2 cellular contexts compared by ENCODE assay signal in the genomic region with DNA sequence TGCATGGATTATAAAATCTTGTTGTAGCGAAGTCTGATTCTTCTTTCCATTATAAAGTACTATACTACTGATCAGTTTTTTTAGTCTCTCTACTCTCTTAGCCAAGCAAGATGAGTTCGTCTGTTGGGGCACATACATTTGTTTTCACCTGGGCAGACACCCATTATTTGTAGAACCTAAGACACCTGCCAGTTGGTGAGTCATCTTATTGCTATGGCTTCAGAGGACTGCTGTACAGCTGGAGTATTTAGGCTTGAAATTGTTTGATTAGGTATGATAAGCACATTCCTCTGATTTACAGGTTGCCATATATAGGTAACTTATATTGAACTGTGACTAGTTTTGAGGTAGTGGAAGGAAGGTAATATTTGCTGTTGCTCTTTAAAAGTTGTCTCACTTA.
TF ChIP-seq lines count a peak whose summit lies in the region.

No MANE protein-coding gene starts in this region.

TF ChIP-seq in SK-N-SH, 30 proteins besides CTCF, POLR2A, EP300 and RAD21 (continued from another document):
- TF ChIP-seq, protein P1, sequence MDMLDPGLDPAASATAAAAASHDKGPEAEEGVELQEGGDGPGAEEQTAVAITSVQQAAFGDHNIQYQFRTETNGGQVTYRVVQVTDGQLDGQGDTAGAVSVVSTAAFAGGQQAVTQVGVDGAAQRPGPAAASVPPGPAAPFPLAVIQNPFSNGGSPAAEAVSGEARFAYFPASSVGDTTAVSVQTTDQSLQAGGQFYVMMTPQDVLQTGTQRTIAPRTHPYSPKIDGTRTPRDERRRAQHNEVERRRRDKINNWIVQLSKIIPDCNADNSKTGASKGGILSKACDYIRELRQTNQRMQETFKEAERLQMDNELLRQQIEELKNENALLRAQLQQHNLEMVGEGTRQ (IDR thresholded peaks at IDR 0.05; ENCODE audit: borderline replicate concordance, low read depth, low read length), result no peak

TF ChIP-seq in SK-N-SH treated with all-trans-retinoic acid at 6 μM for 48 hours, 23 proteins besides CTCF, POLR2A, EP300 and RAD21 (continued from another document):
- TF ChIP-seq, protein P2, sequence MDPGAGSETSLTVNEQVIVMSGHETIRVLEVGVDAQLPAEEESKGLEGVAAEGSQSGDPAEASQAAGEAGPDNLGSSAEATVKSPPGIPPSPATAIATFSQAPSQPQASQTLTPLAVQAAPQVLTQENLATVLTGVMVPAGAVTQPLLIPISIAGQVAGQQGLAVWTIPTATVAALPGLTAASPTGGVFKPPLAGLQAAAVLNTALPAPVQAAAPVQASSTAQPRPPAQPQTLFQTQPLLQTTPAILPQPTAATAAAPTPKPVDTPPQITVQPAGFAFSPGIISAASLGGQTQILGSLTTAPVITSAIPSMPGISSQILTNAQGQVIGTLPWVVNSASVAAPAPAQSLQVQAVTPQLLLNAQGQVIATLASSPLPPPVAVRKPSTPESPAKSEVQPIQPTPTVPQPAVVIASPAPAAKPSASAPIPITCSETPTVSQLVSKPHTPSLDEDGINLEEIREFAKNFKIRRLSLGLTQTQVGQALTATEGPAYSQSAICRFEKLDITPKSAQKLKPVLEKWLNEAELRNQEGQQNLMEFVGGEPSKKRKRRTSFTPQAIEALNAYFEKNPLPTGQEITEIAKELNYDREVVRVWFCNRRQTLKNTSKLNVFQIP (CRISPR knock-in tag; IDR thresholded peaks at IDR 0.05; ENCODE audit: borderline replicate concordance, low read depth), result no peak
- TF ChIP-seq, protein P3, sequence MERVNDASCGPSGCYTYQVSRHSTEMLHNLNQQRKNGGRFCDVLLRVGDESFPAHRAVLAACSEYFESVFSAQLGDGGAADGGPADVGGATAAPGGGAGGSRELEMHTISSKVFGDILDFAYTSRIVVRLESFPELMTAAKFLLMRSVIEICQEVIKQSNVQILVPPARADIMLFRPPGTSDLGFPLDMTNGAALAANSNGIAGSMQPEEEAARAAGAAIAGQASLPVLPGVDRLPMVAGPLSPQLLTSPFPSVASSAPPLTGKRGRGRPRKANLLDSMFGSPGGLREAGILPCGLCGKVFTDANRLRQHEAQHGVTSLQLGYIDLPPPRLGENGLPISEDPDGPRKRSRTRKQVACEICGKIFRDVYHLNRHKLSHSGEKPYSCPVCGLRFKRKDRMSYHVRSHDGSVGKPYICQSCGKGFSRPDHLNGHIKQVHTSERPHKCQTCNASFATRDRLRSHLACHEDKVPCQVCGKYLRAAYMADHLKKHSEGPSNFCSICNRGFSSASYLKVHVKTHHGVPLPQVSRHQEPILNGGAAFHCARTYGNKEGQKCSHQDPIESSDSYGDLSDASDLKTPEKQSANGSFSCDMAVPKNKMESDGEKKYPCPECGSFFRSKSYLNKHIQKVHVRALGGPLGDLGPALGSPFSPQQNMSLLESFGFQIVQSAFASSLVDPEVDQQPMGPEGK (CRISPR knock-in tag; IDR thresholded peaks at IDR 0.05; ENCODE audit: borderline replicate concordance), result no peak
- no peak for TF ChIP-seq GLIS3 (CRISPR knock-in tag; IDR thresholded peaks at IDR 0.05)
- TF ChIP-seq, protein P4, sequence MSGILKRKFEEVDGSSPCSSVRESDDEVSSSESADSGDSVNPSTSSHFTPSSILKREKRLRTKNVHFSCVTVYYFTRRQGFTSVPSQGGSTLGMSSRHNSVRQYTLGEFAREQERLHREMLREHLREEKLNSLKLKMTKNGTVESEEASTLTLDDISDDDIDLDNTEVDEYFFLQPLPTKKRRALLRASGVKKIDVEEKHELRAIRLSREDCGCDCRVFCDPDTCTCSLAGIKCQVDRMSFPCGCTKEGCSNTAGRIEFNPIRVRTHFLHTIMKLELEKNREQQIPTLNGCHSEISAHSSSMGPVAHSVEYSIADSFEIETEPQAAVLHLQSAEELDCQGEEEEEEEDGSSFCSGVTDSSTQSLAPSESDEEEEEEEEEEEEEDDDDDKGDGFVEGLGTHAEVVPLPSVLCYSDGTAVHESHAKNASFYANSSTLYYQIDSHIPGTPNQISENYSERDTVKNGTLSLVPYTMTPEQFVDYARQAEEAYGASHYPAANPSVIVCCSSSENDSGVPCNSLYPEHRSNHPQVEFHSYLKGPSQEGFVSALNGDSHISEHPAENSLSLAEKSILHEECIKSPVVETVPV (CRISPR knock-in tag; IDR thresholded peaks at IDR 0.05), result no peak
- TF ChIP-seq ZNF8 (CRISPR knock-in tag; IDR thresholded peaks at IDR 0.05), result no peak
